Comparison of ENCODE assay signal across 19 cellular contexts in genomic region chr15:41853191-41853590, GRCh38. TPM values are rescaled to one million over a fixed set of nuclear protein-coding genes. Genes with fewer than 3 reads are reported as not detected.
DNase-seq lines count a peak whose midpoint lies in the region; ATAC-seq, FAIRE-seq and TF ChIP-seq lines count a peak whose summit lies in the region.
"Had no signal": no experiment of that assay in that cellular context is flagged by ENCODE, and none has a peak within 500 bp of the region (broad histone marks: within the 10 kb centered on the region; RNA-seq: fewer than 3 reads in every experiment).

No MANE protein-coding gene starts in this region.

- CTCF ChIA-PET in K562 (lab: Yijun Ruan, JAX; ENCODE audit: low intra/inter-chr PET ratio): no interaction called here

- no peak overlapping the region for H3K4ac ChIP-seq in mesendoderm (ENCODE audit: low read depth, low read length)

- ATAC-seq in K562 (no peak), upper lobe of right lung (peak; percentile 10), HG03565 (IDR thresholded peaks at IDR 0.05; ENCODE audit: unreplicated experiment) (no peak), HG03342 (IDR thresholded peaks at IDR 0.05; ENCODE audit: unreplicated experiment) (no peak)

- H4K8ac ChIP-seq in mesendoderm (ENCODE audit: low read depth, low read length): no peak overlapping the region

- peaks cover 12% of the 10 kb centered on the region for H4K20me1 ChIP-seq in K562 (replicated peaks; ENCODE audit: control insufficient read depth, insufficient read depth, low read length)

- no peak for FAIRE-seq in K562 (lab: Jason Lieb, UNC)
- FAIRE-seq: G401.6, GM12891, GM19239, H54 had no signal

- H3K9me1 ChIP-seq in K562 (ENCODE audit: control insufficient read depth, insufficient read depth, low read length): no peaks in the 10 kb centered on the region

- TF ChIP-seq RAD21 in K562 (CRISPR knock-in tag; conservative IDR thresholded peaks at IDR 0.05 in 1 of 2, IDR thresholded peaks at IDR 0.05 in 1 of 2): no peak

- H3K18ac ChIP-seq in mesendoderm (ENCODE audit: low read length): no peak overlapping the region

- H2AFZ ChIP-seq in K562 (ENCODE audit: low read depth, low read length): no peak overlapping the region

- no peak overlapping the region for H2BK15ac ChIP-seq in mesendoderm (replicated peaks; ENCODE audit: low read depth)

- H3K79me1 ChIP-seq in mesendoderm (ENCODE audit: low read length): no peaks in the 10 kb centered on the region

- H3K4me2 ChIP-seq in K562 (ENCODE audit: insufficient read depth, low read length) (no peak overlapping the region), mesendoderm (ENCODE audit: low read length) (no peak overlapping the region)
- H3K4me2 ChIP-seq: BLaER1 had no signal

- no peak overlapping the region for H4K5ac ChIP-seq in mesendoderm (ENCODE audit: low read length)

- no peak for TF ChIP-seq EP300 in K562 (IDR thresholded peaks at IDR 0.05; ENCODE audit: low read length)

- no peak overlapping the region for H3K56ac ChIP-seq in mesendoderm (ENCODE audit: low read length)

- intact Hi-C loops in K562 (cut with micrococcal nuclease) (no loop called here), upper lobe of right lung (cut with DNase I) (no loop called here)

- WGBS in K562 (ENCODE audit: insufficient coverage, low coverage, missing lambda C conversion rate): 8% methylated on average over 8 of the region's 8 CpGs
- WGBS in mesendoderm (ENCODE audit: extremely low coverage, insufficient coverage, low lambda C conversion rate): no CpG with 5 or more reads among the region's 8 CpGs

- no peak overlapping the region for H2AK5ac ChIP-seq in mesendoderm (ENCODE audit: low read length)

- in situ Hi-C loops in K562 (cut with MboI): no loop called here
- in situ Hi-C loops in KBM-7 (cut with MboI; ENCODE audit: low pct_unique_long_range_greater_than_20kb, low sequenced_read_pairs): no loop called here

- H2BK5ac ChIP-seq in mesendoderm (ENCODE audit: low read length): no peak overlapping the region

- no peak for TF ChIP-seq POLR2A in K562 (conservative IDR thresholded peaks at IDR 0.05)

- TF ChIP-seq CTCF in K562 (IDR thresholded peaks at IDR 0.05 in 2 of 3, conservative IDR thresholded peaks at IDR 0.05 in 1 of 3; ENCODE audit: insufficient read depth in 2 of 3, low read depth in 1 of 3, low read length in 3 of 3): no peak
- TF ChIP-seq CTCF in upper lobe of right lung (IDR thresholded peaks at IDR 0.05): no peak

- no peak overlapping the region for H3K9ac ChIP-seq in K562 (ENCODE audit: insufficient read depth in 1 of 2, low read depth in 2 of 2, low read length in 2 of 2)
- H3K9ac ChIP-seq in mesendoderm (ENCODE audit: low read length): no peak overlapping the region
- H3K9ac ChIP-seq: BLaER1 had no signal

- no peak overlapping the region for H3K23ac ChIP-seq in mesendoderm (ENCODE audit: low read length)

- no peaks in the 10 kb centered on the region for H3K79me2 ChIP-seq in K562 (ENCODE audit: control insufficient read depth, insufficient read depth, low read length)
- no peaks in the 10 kb centered on the region for H3K79me2 ChIP-seq in mesendoderm (ENCODE audit: control insufficient read depth, insufficient read depth, low read length)

- DNase-seq in DMS79 treated with DMSO at 0.1 percent for 48 hours (lab: John Stamatoyannopoulos, UW) (peak; percentile 63), K562 (ENCODE audit: extremely low read depth in 1 of 4, low spot score in 3 of 4) (no peak), mesendoderm (peak; percentile 22), upper lobe of right lung (no peak), KBM-7 (no peak)
- DNase-seq: 8988T; CD4-positive, alpha-beta memory T cell; DMS153; DND-41; EL; HCEC 1CT had no signal

- H3K27ac ChIP-seq in K562 (ENCODE audit: extremely low read depth, low read depth, low read length): no peak overlapping the region
- H3K27ac ChIP-seq in mesendoderm (ENCODE audit: low read depth, low read length): no peak overlapping the region
- H3K27ac ChIP-seq in upper lobe of right lung: no peak overlapping the region
- H3K27ac ChIP-seq: BLaER1 had no signal

- H3K36me3 ChIP-seq in K562 (ENCODE audit: control insufficient read depth, insufficient read depth, low read length): peaks cover under 1% of the 10 kb centered on the region; the same call in 1 of the 3 replicates
- no peaks in the 10 kb centered on the region for H3K36me3 ChIP-seq in mesendoderm (ENCODE audit: control insufficient read depth, insufficient read depth, low read length)
- peaks cover 2% of the 10 kb centered on the region for H3K36me3 ChIP-seq in upper lobe of right lung

- H3K9me3 ChIP-seq in K562 (replicated peaks; ENCODE audit: control insufficient read depth, insufficient read depth, low read depth, low read length) (no peaks in the 10 kb centered on the region), upper lobe of right lung (no peaks in the 10 kb centered on the region)
- H3K9me3 ChIP-seq: BLaER1 had no signal

- POLR2A ChIA-PET in K562 (lab: Yijun Ruan, JAX): interaction anchor here (0.6 to 3.0 kb wide), 6 partner anchors 9 to 1337 kb away, joined by 3 to 10 read pairs (median 3); no protein-coding TSS in a partner anchor

- BruUV-seq in K562 (replicated peaks; lab: Mats Ljungman, UMichigan): no TSS peak

- no peak overlapping the region for H2BK120ac ChIP-seq in mesendoderm (ENCODE audit: low read depth, low read length)

- H3K27me3 ChIP-seq in K562 (ENCODE audit: control insufficient read depth in 2 of 2, insufficient read depth in 2 of 2, low read length in 2 of 2) (peaks cover 46 to 77% of the 10 kb centered on the region in 2 experiments; a peak in 4 of 5 replicates), mesendoderm (ENCODE audit: insufficient read depth, low read length, poor library complexity) (no peaks in the 10 kb centered on the region), upper lobe of right lung (no peaks in the 10 kb centered on the region)

- H3K4me1 ChIP-seq in K562 (replicated peaks in 1 of 2; ENCODE audit: control insufficient read depth in 2 of 2, insufficient read depth in 2 of 2, low read length in 2 of 2): peaks cover 0 to 45% of the 10 kb centered on the region in 2 experiments; a peak in 1 of 5 replicates
- no peaks in the 10 kb centered on the region for H3K4me1 ChIP-seq in mesendoderm (ENCODE audit: control insufficient read depth, low read depth, low read length)
- no peaks in the 10 kb centered on the region for H3K4me1 ChIP-seq in upper lobe of right lung

- H3K4me3 ChIP-seq in K562 (no peak overlapping the region), mesendoderm (ENCODE audit: low read length) (no peak overlapping the region), upper lobe of right lung (no peak overlapping the region)
- H3K4me3 ChIP-seq: BLaER1 had no signal

RNA-seq across cellular contexts. Expression of gene PLA2G4B, which starts 14.5 kb away (rescaled TPM):
- total RNA-seq in K562 (2011; cell fraction: chromatin; rRNA removed; ENCODE audit: low replicate concordance): 22.3 and 55.4 TPM in 2 replicates
- 26.3 and 28.8 TPM in 2 replicates for total RNA-seq in K562 (2011; cell fraction: nucleolus; rRNA removed)
- 13.2 and 21.9 TPM in 2 replicates for total RNA-seq in K562 (2011; cell fraction: nucleoplasm; rRNA removed)
- 3.9 TPM in 2 replicates for total RNA-seq in K562 (2014; rRNA removed)
- total RNA-seq in K562 (2014; rRNA removed; fragmentation: Illumina TruSeq; extraction: Trizol): 0.89 and 2.1 TPM in 2 replicates
- total RNA-seq in K562 (2015; rRNA removed; fragmentation: Illumina TruSeq; extraction: Trizol): 1.3 and 1.4 TPM in 2 replicates
- 2.8 and 5.2 TPM in 2 replicates for total RNA-seq in K562 (2021)
- polyA plus RNA-seq in K562 (2011; rRNA removed): 4.3 and 7.0 TPM in 2 replicates
- polyA plus RNA-seq in K562 (2011; cell fraction: cytosol; rRNA removed): 3.1 and 4.8 TPM in 2 replicates
- polyA plus RNA-seq in K562 (2011; cell fraction: nucleus; rRNA removed): 48.4 and 61.4 TPM in 2 replicates
- polyA plus RNA-seq in K562 (2012): 2.4 and 8.6 TPM in 2 replicates
- 2.7 and 2.8 TPM in 2 replicates for polyA plus RNA-seq in K562 (2014; fragmentation: Illumina TruSeq; extraction: Trizol)
- polyA plus RNA-seq in K562 (2014; fragmentation: Nextera tagmentation; extraction: Ambion mirVana): under 1 TPM; 0.07 to 0.25 TPM
- 5.6 and 6.1 TPM in 2 replicates for polyA plus RNA-seq in K562 (2014; rRNA removed)
- polyA minus RNA-seq in K562 (2011; rRNA and poly(A)+ RNA removed): 0.74 and 1.2 TPM in 2 replicates
- 1.1 and 1.5 TPM in 2 replicates for polyA minus RNA-seq in K562 (2011; cell fraction: cytosol; rRNA and poly(A)+ RNA removed)
- 6.6 and 6.7 TPM in 2 replicates for polyA minus RNA-seq in K562 (2011; cell fraction: nucleus; rRNA and poly(A)+ RNA removed)
- 4.7 TPM for polyA plus RNA-seq in mesendoderm (2013, experiment 1 of 2)
- 3.4 TPM for polyA plus RNA-seq in mesendoderm (2013, experiment 2 of 2)
- 14.4 TPM for total RNA-seq in upper lobe of right lung

RNA-seq across cellular contexts. Expression of gene JMJD7, which starts 25.3 kb away (rescaled TPM):
- 7.0 and 13.8 TPM in 2 replicates for total RNA-seq in K562 (2011; cell fraction: chromatin; rRNA removed; ENCODE audit: low replicate concordance)
- total RNA-seq in K562 (2011; cell fraction: nucleolus; rRNA removed): 7.2 and 8.5 TPM in 2 replicates
- 12.6 and 15.4 TPM in 2 replicates for total RNA-seq in K562 (2011; cell fraction: nucleoplasm; rRNA removed)
- total RNA-seq in K562 (2014; rRNA removed) (6.1 and 11.3 TPM in 2 replicates), K562 (2014; rRNA removed; fragmentation: Illumina TruSeq; extraction: Trizol) (3.2 and 3.8 TPM in 2 replicates), K562 (2015; rRNA removed; fragmentation: Illumina TruSeq; extraction: Trizol) (4.3 and 5.3 TPM in 2 replicates), K562 (2021) (12.2 and 13.1 TPM in 2 replicates), upper lobe of right lung (36.7 TPM)
- polyA plus RNA-seq in K562 (2011; rRNA removed) (7.9 and 8.8 TPM in 2 replicates), K562 (2014; fragmentation: Illumina TruSeq; extraction: Trizol) (6.8 and 9.4 TPM in 2 replicates), K562 (2014; fragmentation: Nextera tagmentation; extraction: Ambion mirVana) (1 to 10 TPM; 1.2 to 2.9 TPM), K562 (2014; rRNA removed) (9.7 and 13.9 TPM in 2 replicates)
- 8.0 and 19.6 TPM in 2 replicates for polyA plus RNA-seq in K562 (2011; cell fraction: cytosol; rRNA removed)
- polyA plus RNA-seq in K562 (2011; cell fraction: nucleus; rRNA removed): 18.0 and 36.7 TPM in 2 replicates
- polyA plus RNA-seq in K562 (2012): 7.7 and 16.3 TPM in 2 replicates
- 0.60 and 3.0 TPM in 2 replicates for polyA minus RNA-seq in K562 (2011; rRNA and poly(A)+ RNA removed)
- 4.1 and 4.4 TPM in 2 replicates for polyA minus RNA-seq in K562 (2011; cell fraction: cytosol; rRNA and poly(A)+ RNA removed)
- 4.0 and 4.7 TPM in 2 replicates for polyA minus RNA-seq in K562 (2011; cell fraction: nucleus; rRNA and poly(A)+ RNA removed)
- polyA plus RNA-seq in mesendoderm (2013, experiment 1 of 2): 5.6 TPM
- polyA plus RNA-seq in mesendoderm (2013, experiment 2 of 2): 6.4 TPM

RNA-seq across cellular contexts. Expression of gene SPTBN5, which starts 40.7 kb away (rescaled TPM):
- 0.30 TPM in 1 of 2 replicates, not detected in the other for total RNA-seq in K562 (2011; cell fraction: chromatin; rRNA removed; ENCODE audit: low replicate concordance)
- under 0.01 TPM in 2 replicates for total RNA-seq in K562 (2011; cell fraction: nucleolus; rRNA removed)
- total RNA-seq in K562 (2011; cell fraction: nucleoplasm; rRNA removed): 0.08 TPM in 1 of 2 replicates, not detected in the other
- total RNA-seq in K562 (2014; rRNA removed) (not detected in 2 replicates), K562 (2014; rRNA removed; fragmentation: Illumina TruSeq; extraction: Trizol) (not detected in 2 replicates), K562 (2015; rRNA removed; fragmentation: Illumina TruSeq; extraction: Trizol) (not detected in 2 replicates), K562 (2021) (0.02 TPM in 1 of 2 replicates, not detected in the other), upper lobe of right lung (1.9 TPM)
- polyA plus RNA-seq in K562 (2011; rRNA removed) (0.01 TPM in 1 of 2 replicates, not detected in the other), K562 (2014; fragmentation: Illumina TruSeq; extraction: Trizol) (not detected in 2 replicates), K562 (2014; fragmentation: Nextera tagmentation; extraction: Ambion mirVana) (not detected), K562 (2014; rRNA removed) (not detected in 2 replicates)
- 0.01 and 0.03 TPM in 2 replicates for polyA plus RNA-seq in K562 (2011; cell fraction: cytosol; rRNA removed)
- 0.15 and 0.20 TPM in 2 replicates for polyA plus RNA-seq in K562 (2011; cell fraction: nucleus; rRNA removed)
- under 0.01 and 0.03 TPM in 2 replicates for polyA plus RNA-seq in K562 (2012)
- not detected in 2 replicates for polyA minus RNA-seq in K562 (2011; rRNA and poly(A)+ RNA removed)
- not detected in 2 replicates for polyA minus RNA-seq in K562 (2011; cell fraction: cytosol; rRNA and poly(A)+ RNA removed)
- under 0.01 TPM in 1 of 2 replicates, not detected in the other for polyA minus RNA-seq in K562 (2011; cell fraction: nucleus; rRNA and poly(A)+ RNA removed)
- polyA plus RNA-seq in mesendoderm (2013, experiment 1 of 2): 0.13 TPM
- polyA plus RNA-seq in mesendoderm (2013, experiment 2 of 2): 0.15 TPM
- polyA plus RNA-seq: CD14-positive monocyte had no signal

Comparison
In these comparisons a context has a peak if more than half of its experiments do, and no peak if none do; other contexts are left out.
1. DNase-seq: peak in DMS79 treated with DMSO at 0.1 percent for 48 hours (single experiment) and mesendoderm (single experiment); none in K562 (0 of 4), upper lobe of right lung (single experiment) and KBM-7 (single experiment).